Comparison of ENCODE assay signal across 8 cellular contexts in the genomic region with DNA sequence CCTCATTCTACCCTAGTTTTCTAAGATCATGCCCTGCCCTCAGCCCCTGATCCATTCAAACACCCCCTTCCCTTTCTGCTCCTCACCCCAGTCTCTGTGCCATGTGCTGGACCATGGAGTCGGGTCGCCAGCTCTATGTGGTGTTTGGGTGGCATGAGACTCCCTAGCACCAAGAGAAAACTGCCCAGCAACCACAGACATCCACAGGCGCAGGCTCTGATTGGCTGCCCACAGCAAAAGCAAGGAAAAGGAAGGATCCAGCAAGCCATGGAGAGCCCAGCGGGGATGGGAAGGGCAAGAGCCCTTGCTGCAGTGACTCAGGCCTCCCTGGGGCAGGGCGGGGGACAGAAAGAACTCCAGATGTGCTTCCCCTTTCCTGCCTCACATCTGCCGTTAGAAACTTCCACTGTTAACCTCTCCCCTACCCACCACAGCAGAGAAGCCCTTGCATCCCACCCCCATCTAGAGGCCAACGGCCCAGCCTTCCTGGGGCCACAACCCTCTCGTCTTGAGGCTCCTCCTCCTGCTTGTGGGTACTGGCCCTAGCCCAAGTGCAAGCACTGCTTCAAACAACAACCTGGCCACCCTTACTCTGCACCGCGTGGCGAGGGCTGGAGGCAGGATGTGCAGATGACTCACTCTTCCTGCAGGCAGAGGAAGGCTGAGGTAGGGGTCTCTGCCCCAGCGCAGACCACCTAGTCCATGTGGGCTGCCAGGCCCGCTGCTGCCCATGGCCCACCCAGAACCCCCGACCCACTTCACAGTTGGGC. TPM values are rescaled to one million over a fixed set of nuclear protein-coding genes. Genes with fewer than 3 reads are reported as not detected.
A peak's percentile ranks its signal among the peaks of the same experiment; 100 is the strongest.
DNase-seq lines count a peak whose midpoint lies in the region; ATAC-seq and TF ChIP-seq lines count a peak whose summit lies in the region.

No MANE protein-coding gene starts in this region.

- no peaks in the 10 kb centered on the region for H3K27me3 Mint-ChIP-seq in T-helper 1 cell treated with Interleukin-12 subunit alpha and Interleukin-12 subunit beta and Interleukin-4 antibody, amounts not matched to agents 30 μg/mL and 1 μg/mL, for 36 hours (ENCODE audit: low read depth)

- WGBS in right cardiac atrium = 17% methylated on average over 14 of the region's 14 CpGs

- intact Hi-C loops in ascending aorta (cut with DNase I) (loop anchor here (1.0 kb wide), 1 partner anchor 10 kb away; the partner anchor contains the start of gene AHNAK), right cardiac atrium (cut with DNase I) (loop anchor here in 1 of 4 donors (10.0 kb wide), 1 partner anchor 131 kb away; no protein-coding TSS in a partner anchor), sciatic nerve (cut with DNase I) (loop anchor here (10.0 kb wide), 1 partner anchor 51 kb away; no protein-coding TSS in a partner anchor)

- H3K27ac Mint-ChIP-seq in T-helper 1 cell treated with Interleukin-12 subunit alpha and Interleukin-12 subunit beta and Interleukin-4 antibody, amounts not matched to agents 30 μg/mL and 1 μg/mL, for 36 hours = peak overlapping the region; percentile 99

- no peak for TF ChIP-seq EP300 in Ishikawa (IDR thresholded peaks at IDR 0.05; ENCODE audit: borderline replicate concordance)

- TF ChIP-seq CTCF in ascending aorta (IDR thresholded peaks at IDR 0.05) = no peak

- peaks cover 15 to 20% of the 10 kb centered on the region in 2 donors for H3K36me3 ChIP-seq in ascending aorta

- H3K4me3 ChIP-seq in ascending aorta (peak overlapping the region; percentile 36 to 42), right cardiac atrium (ENCODE audit: low read length) (no peak overlapping the region)

- H3K36me3 Mint-ChIP-seq in T-helper 1 cell treated with Interleukin-12 subunit alpha and Interleukin-12 subunit beta and Interleukin-4 antibody, amounts not matched to agents 30 μg/mL and 1 μg/mL, for 36 hours (ENCODE audit: low read depth) = peaks cover 27% of the 10 kb centered on the region

- ATAC-seq in GM19463 (IDR thresholded peaks at IDR 0.05; ENCODE audit: unreplicated experiment) (peak; percentile 34), right cardiac atrium (peak; percentile 77 to 82), sciatic nerve (peak; percentile 64)

- peak overlapping the region; percentile 83 for H3K4me3 Mint-ChIP-seq in T-helper 1 cell treated with Interleukin-12 subunit alpha and Interleukin-12 subunit beta and Interleukin-4 antibody, amounts not matched to agents 30 μg/mL and 1 μg/mL, for 36 hours

- H3K9me3 ChIP-seq in ascending aorta (no peaks in the 10 kb centered on the region), right cardiac atrium (ENCODE audit: control insufficient read depth, low read length) (no peaks in the 10 kb centered on the region)

- no peak for TF ChIP-seq RAD21 in Ishikawa (IDR thresholded peaks at IDR 0.05; ENCODE audit: low read depth)

- H3K27ac ChIP-seq in ascending aorta (peak overlapping the region; percentile 94 to 96), right cardiac atrium (ENCODE audit: low read length) (peak overlapping the region; percentile 83)

- H3K27me3 ChIP-seq in ascending aorta = no peaks in the 10 kb centered on the region
- no peaks in the 10 kb centered on the region for H3K27me3 ChIP-seq in right cardiac atrium (ENCODE audit: control insufficient read depth, insufficient read depth)

- H3K4me1 ChIP-seq in ascending aorta (peaks cover 43 to 69% of the 10 kb centered on the region in 2 donors), right cardiac atrium (ENCODE audit: control insufficient read depth, insufficient read depth, low read length) (peaks cover 48% of the 10 kb centered on the region)

- H3K4me1 Mint-ChIP-seq in T-helper 1 cell treated with Interleukin-12 subunit alpha and Interleukin-12 subunit beta and Interleukin-4 antibody, amounts not matched to agents 30 μg/mL and 1 μg/mL, for 36 hours (ENCODE audit: low read depth) = peaks cover 81% of the 10 kb centered on the region

- peak; percentile 92 for DNase-seq in CD1c-positive myeloid dendritic cell (ENCODE audit: extremely low spot score)
- peak; percentile 85 to 97 for DNase-seq in ascending aorta (ENCODE audit: low spot score in 2 of 2)
- peak; percentile 93 to 95 (median 95) for DNase-seq in right cardiac atrium
- peak; percentile 88 for DNase-seq in sciatic nerve (ENCODE audit: low spot score)
- no peak for DNase-seq in cortex of kidney (lab: John Stamatoyannopoulos, UW)

- no peaks in the 10 kb centered on the region for H3K9me3 Mint-ChIP-seq in T-helper 1 cell treated with Interleukin-12 subunit alpha and Interleukin-12 subunit beta and Interleukin-4 antibody, amounts not matched to agents 30 μg/mL and 1 μg/mL, for 36 hours

TF ChIP-seq in Ishikawa, 13 proteins besides CTCF, POLR2A, EP300 and RAD21:
- TF ChIP-seq, protein P1, sequence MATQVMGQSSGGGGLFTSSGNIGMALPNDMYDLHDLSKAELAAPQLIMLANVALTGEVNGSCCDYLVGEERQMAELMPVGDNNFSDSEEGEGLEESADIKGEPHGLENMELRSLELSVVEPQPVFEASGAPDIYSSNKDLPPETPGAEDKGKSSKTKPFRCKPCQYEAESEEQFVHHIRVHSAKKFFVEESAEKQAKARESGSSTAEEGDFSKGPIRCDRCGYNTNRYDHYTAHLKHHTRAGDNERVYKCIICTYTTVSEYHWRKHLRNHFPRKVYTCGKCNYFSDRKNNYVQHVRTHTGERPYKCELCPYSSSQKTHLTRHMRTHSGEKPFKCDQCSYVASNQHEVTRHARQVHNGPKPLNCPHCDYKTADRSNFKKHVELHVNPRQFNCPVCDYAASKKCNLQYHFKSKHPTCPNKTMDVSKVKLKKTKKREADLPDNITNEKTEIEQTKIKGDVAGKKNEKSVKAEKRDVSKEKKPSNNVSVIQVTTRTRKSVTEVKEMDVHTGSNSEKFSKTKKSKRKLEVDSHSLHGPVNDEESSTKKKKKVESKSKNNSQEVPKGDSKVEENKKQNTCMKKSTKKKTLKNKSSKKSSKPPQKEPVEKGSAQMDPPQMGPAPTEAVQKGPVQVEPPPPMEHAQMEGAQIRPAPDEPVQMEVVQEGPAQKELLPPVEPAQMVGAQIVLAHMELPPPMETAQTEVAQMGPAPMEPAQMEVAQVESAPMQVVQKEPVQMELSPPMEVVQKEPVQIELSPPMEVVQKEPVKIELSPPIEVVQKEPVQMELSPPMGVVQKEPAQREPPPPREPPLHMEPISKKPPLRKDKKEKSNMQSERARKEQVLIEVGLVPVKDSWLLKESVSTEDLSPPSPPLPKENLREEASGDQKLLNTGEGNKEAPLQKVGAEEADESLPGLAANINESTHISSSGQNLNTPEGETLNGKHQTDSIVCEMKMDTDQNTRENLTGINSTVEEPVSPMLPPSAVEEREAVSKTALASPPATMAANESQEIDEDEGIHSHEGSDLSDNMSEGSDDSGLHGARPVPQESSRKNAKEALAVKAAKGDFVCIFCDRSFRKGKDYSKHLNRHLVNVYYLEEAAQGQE (IDR thresholded peaks at IDR 0.05; ENCODE audit: low read depth) = no peak
- TF ChIP-seq TCF12 (IDR thresholded peaks at IDR 0.05; ENCODE audit: low read depth) (peak; percentile 34), CEBPB (IDR thresholded peaks at IDR 0.05) (no peak), YY1 (IDR thresholded peaks at IDR 0.05; ENCODE audit: low read depth) (no peak), CREB1 (IDR thresholded peaks at IDR 0.05; ENCODE audit: low read depth) (peak; percentile 76), USF1 (IDR thresholded peaks at IDR 0.05) (no peak), ZBTB7A (IDR thresholded peaks at IDR 0.05; ENCODE audit: low read depth) (peak; percentile 99), MAX (IDR thresholded peaks at IDR 0.05) (peak; percentile 96)

RNA-seq across cellular contexts. Expression of gene AHNAK, which starts 9.7 kb away (rescaled TPM):
- total RNA-seq in ascending aorta (718 TPM), right cardiac atrium (100 to 1,000 TPM; 289 to 371 (median 320) TPM), sciatic nerve (2,773 TPM)
- polyA plus RNA-seq in right cardiac atrium = 78.1 TPM

RNA-seq across cellular contexts. Expression of gene EEF1G, which starts 17.4 kb away (rescaled TPM):
- total RNA-seq in ascending aorta (1,083 TPM), right cardiac atrium (1,000 to 10,000 TPM in 1 of 4 donors, 100 to 1,000 TPM in 3; 807 to 1,060 (median 897) TPM), sciatic nerve (811 TPM)
- 770 TPM for polyA plus RNA-seq in right cardiac atrium

RNA-seq across cellular contexts. Expression of gene TUT1, which starts 35.0 kb away (rescaled TPM):
- total RNA-seq in ascending aorta = 18.4 TPM
- total RNA-seq in right cardiac atrium = 10 to 100 TPM in 3 of 4 donors, 1 to 10 TPM in 1; 8.0 to 15.3 (median 11.5) TPM
- 10.7 TPM for polyA plus RNA-seq in right cardiac atrium
- 20.7 TPM for total RNA-seq in sciatic nerve

RNA-seq across cellular contexts. Expression of gene MTA2, which starts 45.4 kb away (rescaled TPM):
- total RNA-seq in ascending aorta (79.2 TPM), right cardiac atrium (10 to 100 TPM; 34.8 to 47.6 (median 38.3) TPM), sciatic nerve (86.6 TPM)
- polyA plus RNA-seq in right cardiac atrium = 24.1 TPM

RNA-seq across cellular contexts. Expression of gene EML3, which starts 56.3 kb away (rescaled TPM):
- total RNA-seq in ascending aorta (207 TPM), right cardiac atrium (10 to 100 TPM; 23.5 to 33.3 (median 26.7) TPM), sciatic nerve (113 TPM)
- 23.9 TPM for polyA plus RNA-seq in right cardiac atrium
